Comparison of ENCODE assay signal across 8 cellular contexts in the genomic region with DNA sequence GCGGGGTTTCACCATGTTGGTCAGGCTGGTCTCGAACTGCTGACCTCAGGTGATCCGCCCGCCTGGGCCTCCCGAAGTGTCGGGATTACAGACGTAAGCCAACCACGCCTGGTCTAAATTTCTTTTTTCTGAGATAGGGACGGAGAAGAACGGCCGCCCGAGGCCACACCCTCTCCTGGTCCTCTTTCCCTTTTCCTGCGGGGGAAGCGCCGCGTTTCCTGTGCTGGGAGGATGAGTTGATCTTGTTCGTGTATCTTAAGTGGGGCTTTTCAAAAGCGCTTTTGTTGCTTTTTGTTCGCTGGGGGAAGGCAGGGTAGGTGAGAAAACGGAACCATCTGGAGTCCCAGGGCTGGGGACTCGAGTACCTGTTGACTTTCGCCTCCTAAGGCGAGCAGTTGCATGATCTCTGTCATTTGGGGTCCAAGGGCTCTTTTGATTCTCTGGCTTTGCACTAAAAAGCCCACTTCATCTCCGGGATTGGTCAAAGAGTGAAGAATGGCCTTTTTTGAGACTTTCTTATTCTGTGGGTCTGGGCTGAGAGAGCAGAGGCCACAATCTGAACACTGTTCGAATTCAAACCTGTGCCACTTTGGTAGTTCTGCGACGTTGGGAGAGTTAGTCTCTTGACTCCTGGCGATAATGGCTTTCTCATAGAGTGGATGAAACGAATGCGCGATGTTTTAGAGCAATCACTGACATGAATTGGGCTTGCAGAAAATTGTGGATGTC. TPM values are rescaled to one million over a fixed set of nuclear protein-coding genes. Genes with fewer than 3 reads are reported as not detected.
DNase-seq lines count a peak whose midpoint lies in the region; ATAC-seq lines count a peak whose summit lies in the region.

No MANE protein-coding gene starts in this region.

- H3K36me3 Mint-ChIP-seq in activated T-cell treated with anti-CD3 and anti-CD28 coated beads, Interleukin-2, amount 50 U/mL, for 24 hours (ENCODE audit: low read depth): peaks cover 66% of the 10 kb centered on the region

- H3K4me3 ChIP-seq in BLaER1 treated with 17β-estradiol and CSF1 and Interleukin-3, amounts not matched to agents 10 nM and 100 nM: peak overlapping the region; percentile 71 to 97 (median 90)

- no peak for ATAC-seq in HG03280 (IDR thresholded peaks at IDR 0.05; ENCODE audit: unreplicated experiment)

- peak overlapping the region; percentile 100 for H3K27ac Mint-ChIP-seq in activated T-cell treated with anti-CD3 and anti-CD28 coated beads, Interleukin-2, amount 50 U/mL, for 24 hours

- H3K27me3 Mint-ChIP-seq in activated T-cell treated with anti-CD3 and anti-CD28 coated beads, Interleukin-2, amount 50 U/mL, for 24 hours: no peaks in the 10 kb centered on the region

- peak overlapping the region; percentile 96 to 99 (median 98) for H3K9ac ChIP-seq in BLaER1 treated with 17β-estradiol and CSF1 and Interleukin-3, amounts not matched to agents 10 nM and 100 nM

- peaks cover 46 to 56% (median 55%) of the 10 kb centered on the region in 11 experiments for H3K36me3 ChIP-seq in BLaER1 treated with 17β-estradiol and CSF1 and Interleukin-3, amounts not matched to agents 10 nM and 100 nM

- no peaks in the 10 kb centered on the region for H3K9me3 Mint-ChIP-seq in activated T-cell treated with anti-CD3 and anti-CD28 coated beads, Interleukin-2, amount 50 U/mL, for 24 hours

- DNase-seq in LHCN-M2 (ENCODE audit: low read depth) (peak; percentile 41), germinal center (ENCODE audit: low spot score) (peak; percentile 36), pons (ENCODE audit: low spot score) (peak; percentile 20), T1000 (lab: John Stamatoyannopoulos, UW) (no peak), NCI-H526 (lab: John Stamatoyannopoulos, UW) (no peak)
- DNase-seq in activated T-cell treated with anti-CD3 and anti-CD28 coated beads, Interleukin-2, amount 50 U/mL, for 24 hours: peak; percentile 64

- no peaks in the 10 kb centered on the region for H3K9me3 ChIP-seq in BLaER1 treated with 17β-estradiol and CSF1 and Interleukin-3, amounts not matched to agents 10 nM and 100 nM (replicated peaks in 1 of 11)

- peak overlapping the region; percentile 94 to 99 (median 98); a peak in 21 of 22 replicates for H3K27ac ChIP-seq in BLaER1 treated with 17β-estradiol and CSF1 and Interleukin-3, amounts not matched to agents 10 nM and 100 nM

- H3K27me3 ChIP-seq in BLaER1 treated with 17β-estradiol and CSF1 and Interleukin-3, amounts not matched to agents 10 nM and 100 nM: no peaks in the 10 kb centered on the region

- peaks cover 57 to 77% (median 63%) of the 10 kb centered on the region in 11 experiments for H4K20me1 ChIP-seq in BLaER1 treated with 17β-estradiol and CSF1 and Interleukin-3, amounts not matched to agents 10 nM and 100 nM

- peak overlapping the region; percentile 96 for H3K4me3 Mint-ChIP-seq in activated T-cell treated with anti-CD3 and anti-CD28 coated beads, Interleukin-2, amount 50 U/mL, for 24 hours

- peaks cover 52 to 77% (median 72%) of the 10 kb centered on the region in 10 experiments for H3K4me1 ChIP-seq in BLaER1 treated with 17β-estradiol and CSF1 and Interleukin-3, amounts not matched to agents 10 nM and 100 nM

- H3K4me2 ChIP-seq in BLaER1 treated with 17β-estradiol and CSF1 and Interleukin-3, amounts not matched to agents 10 nM and 100 nM: peak overlapping the region; percentile 88 to 98 (median 94)

- H3K4me1 Mint-ChIP-seq in activated T-cell treated with anti-CD3 and anti-CD28 coated beads, Interleukin-2, amount 50 U/mL, for 24 hours (ENCODE audit: low read depth): peaks cover 67% of the 10 kb centered on the region

RNA-seq across cellular contexts. Expression of a gene that starts 1.3 kb away (rescaled TPM):
- 42.3 and 58.2 TPM in 2 replicates for total RNA-seq in LHCN-M2 (2014; rRNA removed)
- 552 TPM for polyA plus RNA-seq in LHCN-M2 (2012)

RNA-seq across cellular contexts. Expression of a gene that starts 21.3 kb away (rescaled TPM):
- total RNA-seq in LHCN-M2 (2014; rRNA removed): 7.7 and 10.8 TPM in 2 replicates
- 17.0 TPM for polyA plus RNA-seq in LHCN-M2 (2012)

RNA-seq across cellular contexts. Expression of a gene that starts 31.4 kb away (rescaled TPM):
- total RNA-seq in LHCN-M2 (2014; rRNA removed): 0.40 and 0.64 TPM in 2 replicates
- polyA plus RNA-seq in LHCN-M2 (2012): 0.62 TPM

RNA-seq across cellular contexts. Expression of a gene that starts 32.7 kb away (rescaled TPM):
- 52.4 and 56.5 TPM in 2 replicates for total RNA-seq in LHCN-M2 (2014; rRNA removed)
- 40.4 TPM for polyA plus RNA-seq in LHCN-M2 (2012)

RNA-seq across cellular contexts. Expression of a gene that starts 35.7 kb away (rescaled TPM):
- not detected in 2 replicates for total RNA-seq in LHCN-M2 (2014; rRNA removed)
- polyA plus RNA-seq in LHCN-M2 (2012): 0.24 TPM

Comparison
In these comparisons a context has a peak if more than half of its experiments do, and no peak if none do; other contexts are left out.
1. DNase-seq: peak in LHCN-M2 (single experiment), activated T-cell treated with anti-CD3 and anti-CD28 coated beads, Interleukin-2, amount 50 U/mL, for 24 hours (single experiment), germinal center (single experiment) and pons (single experiment); none in T1000 (single experiment) and NCI-H526 (0 of 2).